28 cellular contexts compared by ENCODE assay signal in the genomic region with DNA sequence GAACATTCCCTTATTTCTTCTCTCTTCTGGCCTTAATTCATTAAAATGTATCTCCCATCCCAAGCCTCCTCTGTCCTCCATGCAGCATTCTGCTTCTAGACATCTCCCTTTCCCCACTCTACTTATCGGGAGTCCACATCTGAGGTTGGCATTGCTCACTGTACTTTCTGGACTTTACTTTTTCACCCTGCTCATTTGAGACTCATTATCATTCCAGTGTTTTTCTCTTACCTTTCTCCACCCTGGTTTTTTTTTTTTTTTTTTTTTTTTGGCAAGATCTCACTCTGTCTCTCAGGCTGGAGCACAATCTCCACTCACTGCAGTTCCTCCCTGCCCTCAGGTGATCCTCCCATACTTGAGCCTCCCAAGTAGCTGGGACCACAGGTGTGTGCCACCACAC. TPM values are rescaled to one million over a fixed set of nuclear protein-coding genes. Genes with fewer than 3 reads are reported as not detected.
"Had no signal": no experiment of that assay in that cellular context is flagged by ENCODE, and none has a peak within 500 bp of the region (broad histone marks: within the 10 kb centered on the region; RNA-seq: fewer than 3 reads in every experiment).

No MANE protein-coding gene starts in this region.

- H3K4me3 Mint-ChIP-seq: immature natural killer cell; naive thymus-derived CD8-positive, alpha-beta T cell; stimulated activated naive CD8-positive, alpha-beta T cell treated with anti-CD3 and anti-CD28 coated beads, Interleukin-15, Interleukin-2, amounts not matched to agents 100 ng/mL and 50 ng/mL, for 24 hours had no signal

- DNase-seq: hypothalamus; immature natural killer cell; kidney; left colon; left lung; lower lobe of right lung; mammary epithelial cell; mesenchymal stem cell; naive thymus-derived CD8-positive, alpha-beta T cell; ovary; right lobe of liver; stimulated activated CD4-positive, alpha-beta T cell treated with anti-CD3 and anti-CD28 coated beads, Interleukin-12 subunit alpha, Interleukin-12 subunit beta, amount 100 ng/mL, for 4 hours; stimulated activated CD4-positive, alpha-beta T cell treated with anti-CD3 and anti-CD28 coated beads, Interleukin-15, amount 100 ng/mL, for 24 hours; stimulated activated CD4-positive, alpha-beta T cell treated with anti-CD3 and anti-CD28 coated beads, Interleukin-2, amount 100 ng/mL, for 24 hours; stimulated activated CD4-positive, alpha-beta T cell treated with anti-CD3 and anti-CD28 coated beads, Interleukin-4, amount 100 ng/mL, for 1 hour; stimulated activated naive CD4-positive, alpha-beta T cell; tibial artery; trophoblast cell; upper lobe of right lung had no signal

- ATAC-seq: left colon; left lung; lower lobe of right lung; naive thymus-derived CD8-positive, alpha-beta T cell; right lobe of liver; upper lobe of right lung had no signal

- H3K9me3 ChIP-seq: left lung, lower lobe of right lung, ovary, right atrium auricular region, right lobe of liver, suprapubic skin, thoracic aorta, tibial artery, upper lobe of right lung had no signal

- H3K27me3 ChIP-seq: left lung, ovary, right atrium auricular region, right lobe of liver, suprapubic skin, tibial artery, upper lobe of right lung had no signal

- H3K9me3 Mint-ChIP-seq: immature natural killer cell; naive thymus-derived CD8-positive, alpha-beta T cell; stimulated activated naive CD8-positive, alpha-beta T cell treated with anti-CD3 and anti-CD28 coated beads, Interleukin-15, Interleukin-2, amounts not matched to agents 100 ng/mL and 50 ng/mL, for 24 hours had no signal

- H3K27ac Mint-ChIP-seq: naive thymus-derived CD8-positive, alpha-beta T cell; progenitor cell of endocrine pancreas; stimulated activated naive CD8-positive, alpha-beta T cell treated with anti-CD3 and anti-CD28 coated beads, Interleukin-15, Interleukin-2, amounts not matched to agents 100 ng/mL and 50 ng/mL, for 24 hours had no signal

- H3K36me3 ChIP-seq: left lung, lower lobe of right lung, ovary, right atrium auricular region, right lobe of liver, suprapubic skin, thoracic aorta, tibial artery, upper lobe of right lung had no signal

- H3K4me3 ChIP-seq: left lung, lower lobe of right lung, ovary, right atrium auricular region, right lobe of liver, suprapubic skin, thoracic aorta, tibial artery, upper lobe of right lung had no signal

- H3K27ac ChIP-seq: left lung, lower lobe of right lung, ovary, right atrium auricular region, right lobe of liver, suprapubic skin, thoracic aorta, tibial artery, upper lobe of right lung had no signal

- H3K4me1 ChIP-seq: left lung, lower lobe of right lung, right atrium auricular region, tibial artery, upper lobe of right lung had no signal

- H3K36me3 Mint-ChIP-seq: immature natural killer cell; naive thymus-derived CD8-positive, alpha-beta T cell had no signal

- H3K4me1 Mint-ChIP-seq: immature natural killer cell; naive thymus-derived CD8-positive, alpha-beta T cell had no signal

- H3K27me3 Mint-ChIP-seq: progenitor cell of endocrine pancreas; stimulated activated naive CD8-positive, alpha-beta T cell treated with anti-CD3 and anti-CD28 coated beads, Interleukin-15, Interleukin-2, amounts not matched to agents 100 ng/mL and 50 ng/mL, for 24 hours had no signal

RNA-seq across cellular contexts. Expression of a gene that starts 4.5 kb away (rescaled TPM):
- total RNA-seq: mammary epithelial cell, progenitor cell of endocrine pancreas had no signal
- polyA plus RNA-seq: mammary epithelial cell had no signal

RNA-seq across cellular contexts. Expression of a gene that starts 59.6 kb away (rescaled TPM):
- total RNA-seq: kidney; left lung; lower lobe of right lung; mammary epithelial cell; mucosa of gallbladder; naive thymus-derived CD8-positive, alpha-beta T cell; ovary; progenitor cell of endocrine pancreas; pulmonary artery endothelial cell; renal cortical epithelial cell; right atrium auricular region; suprapubic skin; thoracic aorta; upper lobe of right lung had no signal
- polyA plus RNA-seq: immature natural killer cell; mammary epithelial cell; naive thymus-derived CD8-positive, alpha-beta T cell; neural cell; ovary had no signal
